Comparison of ENCODE assay signal across 14 cellular contexts in the genomic region with DNA sequence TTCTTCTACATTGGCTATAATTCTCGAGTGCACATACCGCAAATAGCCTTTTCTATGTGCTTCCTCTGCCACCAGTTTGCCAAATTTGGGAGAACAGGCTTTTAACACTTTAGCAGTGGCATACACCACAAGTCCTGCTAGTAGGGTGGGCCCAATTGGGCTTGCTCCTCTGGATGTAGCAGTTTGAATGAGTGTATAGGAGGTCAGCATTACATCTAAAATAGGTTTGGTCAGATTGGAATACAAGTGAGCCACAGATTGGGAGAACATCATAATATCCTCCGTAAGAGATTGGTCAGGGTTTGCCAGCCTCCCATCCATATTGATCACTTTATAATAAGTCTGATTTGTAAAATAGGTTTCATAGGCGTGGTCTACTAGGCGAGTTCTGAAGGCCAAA. TPM values are rescaled to one million over a fixed set of nuclear protein-coding genes. Genes with fewer than 3 reads are reported as not detected.
DNase-seq lines count a peak whose midpoint lies in the region; ATAC-seq and TF ChIP-seq lines count a peak whose summit lies in the region.
"Had no signal": no experiment of that assay in that cellular context is flagged by ENCODE, and none has a peak within 500 bp of the region (broad histone marks: within the 10 kb centered on the region; RNA-seq: fewer than 3 reads in every experiment).

No MANE protein-coding gene starts in this region.

- H2BK15ac ChIP-seq in mesenchymal stem cell (ENCODE audit: low read depth, poor library complexity, severe bottlenecking): no peak overlapping the region

- H3K27ac ChIP-seq in mesenchymal stem cell (ENCODE audit: low read length, poor library complexity, severe bottlenecking) (no peak overlapping the region), transverse colon (peak overlapping the region; percentile 79 to 83 (median 80))
- H3K27ac ChIP-seq: A549 had no signal

- H4K8ac ChIP-seq in mesenchymal stem cell (ENCODE audit: low read length): no peak overlapping the region

- H3K79me1 ChIP-seq in mesenchymal stem cell (replicated peaks; ENCODE audit: low read length, poor library complexity, severe bottlenecking): no peaks in the 10 kb centered on the region

- peak; percentile 72 for DNase-seq in activated CD4-positive, alpha-beta T cell treated with anti-CD3 and anti-CD28 coated beads, Interleukin-2, amount 10 ng/mL, durations not matched to agents 24 days and 14 days
- DNase-seq in activated CD4-positive, alpha-beta T cell treated with anti-CD3 and anti-CD28 coated beads for 48 hours: no peak
- DNase-seq in adipocyte (ENCODE audit: low read depth) (no peak), mesenchymal stem cell (no peak), transverse colon (no peak)
- no peak for DNase-seq in activated T-cell treated with anti-CD3 and anti-CD28 coated beads, Interleukin-2, amount 50 U/mL, for 24 hours
- DNase-seq in stimulated activated CD4-positive, alpha-beta T cell treated with anti-CD3 and anti-CD28 coated beads, Interleukin-1b, Interleukin-23, amount 100 ng/mL, for 48 hours: no peak
- DNase-seq: SHP77 had no signal

- no peaks in the 10 kb centered on the region for H3K9me3 Mint-ChIP-seq in activated CD4-positive, alpha-beta T cell treated with anti-CD3 and anti-CD28 coated beads, Interleukin-2, amount 10 ng/mL, durations not matched to agents 24 days and 14 days
- no peaks in the 10 kb centered on the region for H3K9me3 Mint-ChIP-seq in activated T-cell treated with anti-CD3 and anti-CD28 coated beads, Interleukin-2, amount 50 U/mL, for 24 hours
- H3K9me3 Mint-ChIP-seq: dendritic cell treated with granulocyte-macrophage colony-stimulating factor and Interleukin-4, amounts not matched to agents 40 ng/mL and 50 ng/mL, for 4 days; memory B cell; WTC11 had no signal

- in situ Hi-C loops in transverse colon (cut with MboI; ENCODE audit: low pct_ligation_motif_present in 1 of 4, low pct_unique_long_range_greater_than_20kb in 1 of 4, low sequenced_read_pairs in 3 of 4): no loop called here

- H3K36me3 ChIP-seq in adipocyte (ENCODE audit: control insufficient read depth, insufficient read depth, low read length, severe bottlenecking) (peaks cover 2% of the 10 kb centered on the region), mesenchymal stem cell (ENCODE audit: control insufficient read depth in 1 of 2, insufficient read depth in 2 of 2, low read depth in 1 of 2, low read length in 2 of 2) (no peaks in the 10 kb centered on the region), transverse colon (no peaks in the 10 kb centered on the region)
- H3K36me3 ChIP-seq: HAP-1 had no signal

- H3K4me1 ChIP-seq in adipocyte (ENCODE audit: control insufficient read depth, insufficient read depth, low read length): peaks cover 19% of the 10 kb centered on the region
- peaks cover 6% of the 10 kb centered on the region for H3K4me1 ChIP-seq in mesenchymal stem cell (ENCODE audit: control insufficient read depth, insufficient read depth, low read depth, low read length)
- H3K4me1 ChIP-seq in transverse colon: peaks cover 0 to 8% (median 4%) of the 10 kb centered on the region in 4 donors
- H3K4me1 ChIP-seq: A549 had no signal

- H3K9ac ChIP-seq in adipocyte (ENCODE audit: low read length) (peak overlapping the region; percentile 88), mesenchymal stem cell (ENCODE audit: low read length) (peak overlapping the region; percentile 89)

- intact Hi-C loops in activated CD4-positive, alpha-beta T cell treated with anti-CD3 and anti-CD28 coated beads, Interleukin-2, amount 10 ng/mL, durations not matched to agents 24 days and 14 days (cut with micrococcal nuclease): loop anchor here (1.0 to 10.0 kb wide), 3 partner anchors 14 to 304 kb away; no protein-coding TSS in a partner anchor
- intact Hi-C loops in transverse colon (cut with DNase I; ENCODE audit: low total_unique reads): no loop called here

- H2BK5ac ChIP-seq in mesenchymal stem cell (ENCODE audit: low read depth, low read length, poor library complexity, severe bottlenecking): no peak overlapping the region

- H2AK5ac ChIP-seq in mesenchymal stem cell (ENCODE audit: low read length, severe bottlenecking): peak overlapping the region; percentile 97

- no peak overlapping the region for H3K18ac ChIP-seq in mesenchymal stem cell (ENCODE audit: low read depth in 1 of 2, low read length in 2 of 2)

- TF ChIP-seq EP300 in transverse colon (IDR thresholded peaks at IDR 0.05; ENCODE audit: low read depth): no peak

- H3K4me3 Mint-ChIP-seq in activated CD4-positive, alpha-beta T cell treated with anti-CD3 and anti-CD28 coated beads, Interleukin-2, amount 10 ng/mL, durations not matched to agents 24 days and 14 days: no peak overlapping the region
- H3K4me3 Mint-ChIP-seq in activated T-cell treated with anti-CD3 and anti-CD28 coated beads, Interleukin-2, amount 50 U/mL, for 24 hours: no peak overlapping the region
- H3K4me3 Mint-ChIP-seq: dendritic cell treated with granulocyte-macrophage colony-stimulating factor and Interleukin-4, amounts not matched to agents 40 ng/mL and 50 ng/mL, for 4 days; WTC11 had no signal

- no peak overlapping the region for H3K14ac ChIP-seq in mesenchymal stem cell (ENCODE audit: low read length in 2 of 2)

- no peak overlapping the region for H2BK120ac ChIP-seq in mesenchymal stem cell (ENCODE audit: low read depth, low read length)

- H3K4me1 Mint-ChIP-seq in activated CD4-positive, alpha-beta T cell treated with anti-CD3 and anti-CD28 coated beads, Interleukin-2, amount 10 ng/mL, durations not matched to agents 24 days and 14 days: peaks cover 30% of the 10 kb centered on the region
- H3K4me1 Mint-ChIP-seq in activated T-cell treated with anti-CD3 and anti-CD28 coated beads, Interleukin-2, amount 50 U/mL, for 24 hours (ENCODE audit: low read depth): peaks cover 68% of the 10 kb centered on the region

- no peak overlapping the region for H3K4ac ChIP-seq in mesenchymal stem cell (ENCODE audit: low read depth in 1 of 2, low read length in 2 of 2)

- no peak for TF ChIP-seq POLR2A in transverse colon (IDR thresholded peaks at IDR 0.05)

- H3K4me2 ChIP-seq in mesenchymal stem cell (ENCODE audit: low read length, poor library complexity, severe bottlenecking): no peak overlapping the region

- peaks cover 14% of the 10 kb centered on the region for H3K36me3 Mint-ChIP-seq in activated CD4-positive, alpha-beta T cell treated with anti-CD3 and anti-CD28 coated beads, Interleukin-2, amount 10 ng/mL, durations not matched to agents 24 days and 14 days (ENCODE audit: low read depth)
- peaks cover 7% of the 10 kb centered on the region for H3K36me3 Mint-ChIP-seq in activated T-cell treated with anti-CD3 and anti-CD28 coated beads, Interleukin-2, amount 50 U/mL, for 24 hours (ENCODE audit: low read depth)
- H3K36me3 Mint-ChIP-seq: memory B cell, WTC11 had no signal

- WGBS in mesenchymal stem cell: 95% methylated on average over 5 of the region's 5 CpGs
- WGBS in transverse colon (ENCODE audit: low coverage in 1 of 2), 2 donors: 55 to 65% methylated on average over 4 to 5 of the region's 5 CpGs

- no peak for TF ChIP-seq CTCF in transverse colon (IDR thresholded peaks at IDR 0.05)

- H3K27me3 ChIP-seq in adipocyte (replicated peaks; ENCODE audit: control insufficient read depth, insufficient read depth, low read length) (no peaks in the 10 kb centered on the region), mesenchymal stem cell (ENCODE audit: control insufficient read depth in 1 of 2, insufficient read depth in 1 of 2, low read length in 2 of 2) (no peaks in the 10 kb centered on the region), transverse colon (no peaks in the 10 kb centered on the region)

- no peak overlapping the region for H3K27ac Mint-ChIP-seq in activated CD4-positive, alpha-beta T cell treated with anti-CD3 and anti-CD28 coated beads, Interleukin-2, amount 10 ng/mL, durations not matched to agents 24 days and 14 days
- no peak overlapping the region for H3K27ac Mint-ChIP-seq in activated T-cell treated with anti-CD3 and anti-CD28 coated beads, Interleukin-2, amount 50 U/mL, for 24 hours
- H3K27ac Mint-ChIP-seq: dendritic cell treated with granulocyte-macrophage colony-stimulating factor and Interleukin-4, amounts not matched to agents 40 ng/mL and 50 ng/mL, for 4 days; memory B cell; WTC11 had no signal

- H4K91ac ChIP-seq in mesenchymal stem cell (ENCODE audit: low read length): no peak overlapping the region

- H3K9me3 ChIP-seq in adipocyte (ENCODE audit: control insufficient read depth, low read length) (no peaks in the 10 kb centered on the region), mesenchymal stem cell (ENCODE audit: control insufficient read depth, low read length) (no peaks in the 10 kb centered on the region), transverse colon (no peaks in the 10 kb centered on the region)
- H3K9me3 ChIP-seq: A549, HAP-1 had no signal

- no peak for ATAC-seq in HG02970 (IDR thresholded peaks at IDR 0.05; ENCODE audit: low FRiP score, unreplicated experiment)

- H2BK12ac ChIP-seq in mesenchymal stem cell (ENCODE audit: low read length in 2 of 2): no peak overlapping the region

- no peak overlapping the region for H2AFZ ChIP-seq in mesenchymal stem cell (ENCODE audit: low read depth, low read length)

- H3K23ac ChIP-seq in mesenchymal stem cell (ENCODE audit: low read length in 2 of 2): no peak overlapping the region

- no peaks in the 10 kb centered on the region for H3K27me3 Mint-ChIP-seq in activated CD4-positive, alpha-beta T cell treated with anti-CD3 and anti-CD28 coated beads, Interleukin-2, amount 10 ng/mL, durations not matched to agents 24 days and 14 days
- no peaks in the 10 kb centered on the region for H3K27me3 Mint-ChIP-seq in activated T-cell treated with anti-CD3 and anti-CD28 coated beads, Interleukin-2, amount 50 U/mL, for 24 hours
- H3K27me3 Mint-ChIP-seq: dendritic cell treated with granulocyte-macrophage colony-stimulating factor and Interleukin-4, amounts not matched to agents 40 ng/mL and 50 ng/mL, for 4 days; memory B cell had no signal

- H3K4me3 ChIP-seq in adipocyte (ENCODE audit: low read length) (peak overlapping the region; percentile 86), mesenchymal stem cell (ENCODE audit: insufficient read depth in 1 of 2, low read depth in 1 of 2, low read length in 2 of 2) (peak overlapping the region in 1 of 2 experiments; percentile 88), transverse colon (peak overlapping the region in 1 of 4 donors; percentile 52)

RNA-seq across cellular contexts. Expression of gene ABCD2, which starts 0.9 kb away (rescaled TPM):
- total RNA-seq in activated CD4-positive, alpha-beta T cell treated with anti-CD3 and anti-CD28 coated beads, Interleukin-2, amount 10 ng/mL, durations not matched to agents 24 days and 14 days: 7.0 and 7.4 TPM in 2 replicates
- polyA plus RNA-seq in mesenchymal stem cell (2013, experiment 1 of 2): 0.19 TPM
- polyA plus RNA-seq in mesenchymal stem cell (2013, experiment 2 of 2): 0.26 TPM
- 1 to 10 TPM in 1 of 4 donors, under 1 TPM in 2, not detected in 1; 0.37 to 1.9 (median 0.55) TPM for total RNA-seq in transverse colon
- total RNA-seq: WTC11 had no signal
